Comparison of ENCODE assay signal across 8 cellular contexts in genomic region chr14:105300542-105301102, GRCh38. TPM values are rescaled to one million over a fixed set of nuclear protein-coding genes. Genes with fewer than 3 reads are reported as not detected.
DNase-seq lines count a peak whose midpoint lies in the region; ATAC-seq, FAIRE-seq and TF ChIP-seq lines count a peak whose summit lies in the region.

Gene BRF1, minus strand, starts transcription at chr14:105301001. Its CDS starts 372 bp downstream, at chr14:105300629.

- peak within 1 kb of the TSS; percentile 69 for H3K27ac ChIP-seq in keratinocyte (ENCODE audit: control insufficient read depth, insufficient read depth, low read length)

- DNase-seq in 8988T (peak; percentile 88), NCI-H2171 (lab: John Stamatoyannopoulos, UW) (peak; percentile 95), keratinocyte (ENCODE audit: low read depth, low spot score) (peak; percentile 44)
- peak; percentile 94 to 96 for DNase-seq in central memory CD8-positive, alpha-beta T cell (ENCODE audit: low spot score in 2 of 2)
- peak; percentile 97 for DNase-seq in stimulated activated CD4-positive, alpha-beta T cell treated with anti-CD3 and anti-CD28 coated beads, Interleukin-15, amount 100 ng/mL, for 1 hour (ENCODE audit: low read depth in 1 of 2, low spot score in 1 of 2)

- peaks cover 5% of the 10 kb centered on the region for H3K4me1 ChIP-seq in keratinocyte (ENCODE audit: control insufficient read depth, extremely low read depth, insufficient read depth, low read length)

- ATAC-seq in GM18520 (IDR thresholded peaks at IDR 0.05; ENCODE audit: unreplicated experiment), result peak; percentile 76
- ATAC-seq in HG03045 (IDR thresholded peaks at IDR 0.05; ENCODE audit: unreplicated experiment), result peak; percentile 85
- peak; percentile 90 to 94 for ATAC-seq in activated CD4-positive, CD25-positive, alpha-beta regulatory T cell treated with anti-CD3 and anti-CD28 coated beads, Interleukin-2, amount 50 U/mL, for 24 hours
- ATAC-seq in central memory CD8-positive, alpha-beta T cell (replicated peaks; ENCODE audit: extremely low read depth, poor library complexity, severe bottlenecking), result peak; percentile 91

- no peaks in the 10 kb centered on the region for H3K9me3 ChIP-seq in keratinocyte (ENCODE audit: control insufficient read depth, low read depth, low read length)

- H3K4me2 ChIP-seq in keratinocyte (ENCODE audit: control insufficient read depth, extremely low read depth, insufficient read depth, low read depth, low read length), result peak within 1 kb of the TSS; percentile 87

- no peaks in the 10 kb centered on the region for H3K36me3 ChIP-seq in keratinocyte (ENCODE audit: control insufficient read depth in 2 of 2, extremely low read depth in 1 of 2, insufficient read depth in 2 of 2, low read length in 2 of 2)

- H3K4me3 Mint-ChIP-seq in central memory CD8-positive, alpha-beta T cell, result peak within 1 kb of the TSS; percentile 85

- no peak for FAIRE-seq in keratinocyte (lab: Jason Lieb, UNC)

- H3K9ac ChIP-seq in keratinocyte (ENCODE audit: control insufficient read depth, extremely low read depth, insufficient read depth, low read length), result peak within 1 kb of the TSS; percentile 89

- no peaks in the 10 kb centered on the region for H3K27me3 ChIP-seq in keratinocyte (ENCODE audit: control insufficient read depth, extremely low read depth, insufficient read depth, low read length)

- peaks cover 40% of the 10 kb centered on the region for H3K79me2 ChIP-seq in keratinocyte (ENCODE audit: control insufficient read depth, insufficient read depth, low read length)

- dilution Hi-C loops in keratinocyte (cut with MboI; ENCODE audit: extremely low pct_ligation_motif_present, low sequenced_read_pairs), result no loop called here

- peak within 1 kb of the TSS; percentile 75 to 96 (median 86) for H3K4me3 ChIP-seq in keratinocyte (ENCODE audit: control insufficient read depth in 2 of 3, extremely low read depth in 1 of 3, insufficient read depth in 2 of 3, low read depth in 1 of 3, low read length in 3 of 3)

- H3K27ac Mint-ChIP-seq in central memory CD8-positive, alpha-beta T cell (ENCODE audit: low read depth), result peak within 1 kb of the TSS; percentile 84

- TF ChIP-seq CTCF in keratinocyte (optimal IDR thresholded peaks at IDR 0.05 in 1 of 3, IDR thresholded peaks at IDR 0.05 in 1 of 3, conservative IDR thresholded peaks at IDR 0.05 in 1 of 3; ENCODE audit: extremely low read depth in 1 of 3, insufficient read depth in 2 of 3, low read length in 3 of 3), result no peak

- H3K27me3 Mint-ChIP-seq in central memory CD8-positive, alpha-beta T cell, result no peaks in the 10 kb centered on the region

- H4K20me1 ChIP-seq in keratinocyte (ENCODE audit: control insufficient read depth, extremely low read depth, insufficient read depth, low read length), result no peaks in the 10 kb centered on the region

- H3K36me3 Mint-ChIP-seq in central memory CD8-positive, alpha-beta T cell (ENCODE audit: insufficient read depth), result peaks cover 2% of the 10 kb centered on the region

- peaks cover 36% of the 10 kb centered on the region for H3K4me1 Mint-ChIP-seq in central memory CD8-positive, alpha-beta T cell

- no peaks in the 10 kb centered on the region for H3K9me3 Mint-ChIP-seq in central memory CD8-positive, alpha-beta T cell

- H2AFZ ChIP-seq in keratinocyte (ENCODE audit: control insufficient read depth, low read length), result peak within 1 kb of the TSS; percentile 96

- H3K9me1 ChIP-seq in keratinocyte (ENCODE audit: control insufficient read depth, extremely low read depth, insufficient read depth, low read length), result no peaks in the 10 kb centered on the region

RNA-seq across cellular contexts. Expression of gene BRF1, which starts in this region (rescaled TPM):
- polyA plus RNA-seq in keratinocyte, result 5.4 to 8.1 TPM (median 6.5 TPM) in 3 replicates
- polyA plus RNA-seq in keratinocyte (2011; ENCODE audit: low read depth), result 9.7 TPM
- 3.5 and 5.7 TPM in 2 replicates for polyA plus RNA-seq in keratinocyte (2011; cell fraction: cytosol; rRNA removed)
- 16.5 and 18.3 TPM in 2 replicates for polyA plus RNA-seq in keratinocyte (2011; cell fraction: nucleus; rRNA removed)
- 6.9 and 16.0 TPM in 2 replicates for polyA plus RNA-seq in keratinocyte (2012; ENCODE audit: low replicate concordance)
- polyA minus RNA-seq in keratinocyte, result 12.9 to 21.2 TPM (median 13.0 TPM) in 3 replicates
- polyA minus RNA-seq in keratinocyte (2011; cell fraction: cytosol; rRNA and poly(A)+ RNA removed), result 7.5 TPM
- polyA minus RNA-seq in keratinocyte (2011; cell fraction: nucleus; rRNA and poly(A)+ RNA removed), result 21.6 and 27.5 TPM in 2 replicates

Comparison
In these comparisons a context has a peak if more than half of its experiments do, and no peak if none do; other contexts are left out.
1. Peak in every context shown above with its lines: DNase-seq, ATAC-seq, H3K4me3 ChIP-seq and H3K27ac ChIP-seq.
2. DNase-seq: peak in every context shown above with its lines; median percentile 97 in stimulated activated CD4-positive, alpha-beta T cell treated with anti-CD3 and anti-CD28 coated beads, Interleukin-15, amount 100 ng/mL, for 1 hour; 95 in NCI-H2171; 95 in central memory CD8-positive, alpha-beta T cell; 88 in 8988T; 44 in keratinocyte.